ENCODE assay signal across 9 cellular contexts in the genomic region with DNA sequence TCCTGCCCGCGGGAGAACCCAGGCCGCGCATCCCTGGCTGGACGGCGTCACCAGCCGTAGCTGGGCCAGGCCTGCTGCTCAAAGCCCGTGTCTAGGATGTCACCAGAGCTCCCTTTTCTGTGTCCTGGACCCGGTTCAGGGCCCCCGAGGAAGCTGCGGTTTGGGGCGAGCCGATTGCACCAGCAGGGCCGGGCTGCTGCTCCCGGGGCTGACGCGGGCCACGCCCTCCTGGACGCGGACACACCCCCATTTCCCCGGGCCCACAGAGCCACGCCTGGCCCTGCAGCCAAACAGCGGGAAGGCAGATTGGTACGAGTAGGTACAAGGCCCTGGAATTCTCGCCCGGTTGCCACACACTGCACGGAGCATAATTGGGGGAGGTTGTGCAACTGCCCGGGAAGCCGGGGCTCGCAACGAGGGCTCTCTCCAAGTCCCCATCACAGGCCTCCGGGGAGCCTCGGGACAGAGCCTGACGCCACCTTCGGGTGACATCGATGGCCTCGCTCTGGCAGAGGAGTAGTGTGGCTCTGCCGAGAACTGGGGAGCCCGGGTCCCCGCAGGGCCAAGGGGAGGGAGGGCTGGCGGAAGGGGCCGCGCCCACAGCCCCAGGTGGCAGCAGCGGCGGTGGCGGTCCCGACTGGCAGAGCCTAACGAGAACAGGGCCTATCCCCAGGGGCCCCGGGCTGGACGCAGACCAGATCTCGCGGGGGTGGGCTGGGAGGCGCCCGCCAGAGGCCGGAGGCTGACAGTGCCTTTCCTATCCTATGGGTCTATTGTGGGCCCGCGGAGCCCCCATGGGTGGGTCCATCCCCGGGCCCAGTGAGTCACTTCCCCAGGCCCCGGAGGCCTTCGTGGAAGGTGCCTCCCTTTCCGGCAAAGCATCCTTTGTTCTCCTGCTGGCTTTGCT. TPM values are rescaled to one million over a fixed set of nuclear protein-coding genes. Genes with fewer than 3 reads are reported as not detected.
DNase-seq lines count a peak whose midpoint lies in the region; ATAC-seq and TF ChIP-seq lines count a peak whose summit lies in the region.
"Had no signal": no experiment of that assay in that cellular context is flagged by ENCODE, and none has a peak within 500 bp of the region (broad histone marks: within the 10 kb centered on the region; RNA-seq: fewer than 3 reads in every experiment).

No MANE protein-coding gene starts in this region.

- H4K20me1 ChIP-seq in DND-41 (ENCODE audit: insufficient read depth, low read length) = 0 out of 2 replicates have a peak, but pooled peaks cover 3% of the 10 kb centered on the region

- H3K9ac ChIP-seq in DND-41 (ENCODE audit: low read depth, low read length) = no peak overlapping the region
- no peak overlapping the region for H3K9ac ChIP-seq in liver (ENCODE audit: low read depth in 1 of 2, low read length in 2 of 2)

- no peak overlapping the region for H2AFZ ChIP-seq in DND-41 (ENCODE audit: low read depth, low read length)

- in situ Hi-C loops in KBM-7 (cut with MboI; ENCODE audit: low pct_unique_long_range_greater_than_20kb, low sequenced_read_pairs) = no loop called here

- H3K27ac ChIP-seq in DND-41 (ENCODE audit: low read length) = no peak overlapping the region
- H3K27ac ChIP-seq in coronary artery = peak overlapping the region; percentile 61 to 79
- H3K27ac ChIP-seq in liver (ENCODE audit: low read depth in 1 of 2, low read length in 2 of 2) = peak overlapping the region; percentile 26 to 50
- H3K27ac ChIP-seq: SJSA1 had no signal

- H3K79me2 ChIP-seq in DND-41 (ENCODE audit: insufficient read depth, low read length) = no peaks in the 10 kb centered on the region

- H3K36me3 ChIP-seq in DND-41 (ENCODE audit: insufficient read depth, low read length) (no peaks in the 10 kb centered on the region), liver (ENCODE audit: control insufficient read depth in 4 of 4, insufficient read depth in 3 of 4, low read depth in 1 of 4, low read length in 3 of 4) (no peaks in the 10 kb centered on the region)
- H3K36me3 ChIP-seq: SJSA1 had no signal

- H3K27me3 ChIP-seq in DND-41 (ENCODE audit: insufficient read depth, low read length, poor library complexity) (no peaks in the 10 kb centered on the region), liver (ENCODE audit: control insufficient read depth in 4 of 4, insufficient read depth in 4 of 4, low read length in 3 of 4) (no peaks in the 10 kb centered on the region)
- H3K27me3 ChIP-seq: SJSA1 had no signal

- TF ChIP-seq RAD21 in liver (IDR thresholded peaks at IDR 0.05) = peak in 1 of 2 donors; percentile 9

- H3K4me2 ChIP-seq in DND-41 (ENCODE audit: insufficient read depth, low read length) = no peak overlapping the region

- WGBS in liver = 6% methylated on average over 61 of the region's 61 CpGs

- peak; percentile 80 for ATAC-seq in DND-41 (ENCODE audit: insufficient read depth, low read depth)
- peak; percentile 68 to 71 for ATAC-seq in activated CD4-positive, CD25-positive, alpha-beta regulatory T cell treated with anti-CD3 and anti-CD28 coated beads, Interleukin-2, amount 50 U/mL, for 24 hours
- ATAC-seq in HG02798 (IDR thresholded peaks at IDR 0.05; ENCODE audit: poor library complexity, unreplicated experiment) = no peak
- ATAC-seq in HG03342 (IDR thresholded peaks at IDR 0.05; ENCODE audit: unreplicated experiment) = no peak

- H3K9me3 ChIP-seq in DND-41 (ENCODE audit: insufficient read depth, low read length, severe bottlenecking) (no peaks in the 10 kb centered on the region), liver (ENCODE audit: control insufficient read depth in 4 of 4, low read length in 3 of 4) (no peaks in the 10 kb centered on the region)
- H3K9me3 ChIP-seq: SJSA1 had no signal

- H3K4me3 ChIP-seq in DND-41 (ENCODE audit: low read depth in 1 of 2, low read length in 2 of 2) (no peak overlapping the region), coronary artery (peak overlapping the region; percentile 65), liver (ENCODE audit: low read depth in 1 of 3, low read length in 3 of 3) (peak overlapping the region in 2 of 3 donors; percentile 43 to 46)
- H3K4me3 ChIP-seq: SJSA1 had no signal

- peak; percentile 53 for DNase-seq in DND-41
- peak; percentile 93 for DNase-seq in KBM-7
- peak; percentile 92 for DNase-seq in coronary artery (ENCODE audit: low spot score)
- DNase-seq in stimulated activated CD4-positive, alpha-beta T cell treated with anti-CD3 and anti-CD28 coated beads, TNF-alpha, amount 100 ng/mL, for 24 hours (ENCODE audit: low read depth in 3 of 3) = peak in 2 of 3 experiments; percentile 36 to 74

- no peak for TF ChIP-seq CTCF in DND-41 (IDR thresholded peaks at IDR 0.05; ENCODE audit: borderline replicate concordance, extremely low read depth, low read length, poor library complexity, severe bottlenecking)
- no peak for TF ChIP-seq CTCF in coronary artery (IDR thresholded peaks at IDR 0.05)
- no peak for TF ChIP-seq CTCF in liver (IDR thresholded peaks at IDR 0.05; ENCODE audit: low read depth, low read length, missing input control)

- no peaks in the 10 kb centered on the region for H3K4me1 ChIP-seq in DND-41 (ENCODE audit: insufficient read depth, low read length)
- peaks cover 3 to 9% (median 6%) of the 10 kb centered on the region in 4 donors for H3K4me1 ChIP-seq in liver (ENCODE audit: control insufficient read depth in 4 of 4, insufficient read depth in 4 of 4, low read length in 3 of 4)
- H3K4me1 ChIP-seq: SJSA1 had no signal

TF ChIP-seq in liver, 16 proteins besides CTCF, POLR2A, EP300 and RAD21:
- TF ChIP-seq YY1 (IDR thresholded peaks at IDR 0.05) (no peak), JUND (IDR thresholded peaks at IDR 0.05) (no peak), HNF4G (IDR thresholded peaks at IDR 0.05) (no peak), SP1 (IDR thresholded peaks at IDR 0.05) (peak; percentile 21), TAF1 (conservative IDR thresholded peaks at IDR 0.05) (no peak), ATF3 (IDR thresholded peaks at IDR 0.05) (no peak)
- TF ChIP-seq, protein P1, sequence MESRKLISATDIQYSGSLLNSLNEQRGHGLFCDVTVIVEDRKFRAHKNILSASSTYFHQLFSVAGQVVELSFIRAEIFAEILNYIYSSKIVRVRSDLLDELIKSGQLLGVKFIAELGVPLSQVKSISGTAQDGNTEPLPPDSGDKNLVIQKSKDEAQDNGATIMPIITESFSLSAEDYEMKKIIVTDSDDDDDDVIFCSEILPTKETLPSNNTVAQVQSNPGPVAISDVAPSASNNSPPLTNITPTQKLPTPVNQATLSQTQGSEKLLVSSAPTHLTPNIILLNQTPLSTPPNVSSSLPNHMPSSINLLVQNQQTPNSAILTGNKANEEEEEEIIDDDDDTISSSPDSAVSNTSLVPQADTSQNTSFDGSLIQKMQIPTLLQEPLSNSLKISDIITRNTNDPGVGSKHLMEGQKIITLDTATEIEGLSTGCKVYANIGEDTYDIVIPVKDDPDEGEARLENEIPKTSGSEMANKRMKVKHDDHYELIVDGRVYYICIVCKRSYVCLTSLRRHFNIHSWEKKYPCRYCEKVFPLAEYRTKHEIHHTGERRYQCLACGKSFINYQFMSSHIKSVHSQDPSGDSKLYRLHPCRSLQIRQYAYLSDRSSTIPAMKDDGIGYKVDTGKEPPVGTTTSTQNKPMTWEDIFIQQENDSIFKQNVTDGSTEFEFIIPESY (IDR thresholded peaks at IDR 0.05) = no peak

RNA-seq across cellular contexts. Expression of gene KCTD15, which starts 23.5 kb away (rescaled TPM):
- total RNA-seq in liver = 10 to 100 TPM; 10.9 to 13.8 TPM
- polyA plus RNA-seq in liver = 1 to 10 TPM in 1 of 2 donors, under 1 TPM in 1; 0.89 to 5.3 TPM

Comparison
In these comparisons a context has a peak if more than half of its experiments do, and no peak if none do; other contexts are left out.
1. ATAC-seq: peak in DND-41 (single experiment) and activated CD4-positive, CD25-positive, alpha-beta regulatory T cell treated with anti-CD3 and anti-CD28 coated beads, Interleukin-2, amount 50 U/mL, for 24 hours (2 of 2); none in HG02798 (single experiment) and HG03342 (single experiment).
2. H3K4me3 ChIP-seq: peak in coronary artery (single experiment) and liver (2 of 3); none in DND-41 (0 of 2).
3. Peak in every context shown above with its lines, with median percentiles within 50 percentile points of each other: DNase-seq.